ENCODE assay signal across 8 cellular contexts in the genomic region with DNA sequence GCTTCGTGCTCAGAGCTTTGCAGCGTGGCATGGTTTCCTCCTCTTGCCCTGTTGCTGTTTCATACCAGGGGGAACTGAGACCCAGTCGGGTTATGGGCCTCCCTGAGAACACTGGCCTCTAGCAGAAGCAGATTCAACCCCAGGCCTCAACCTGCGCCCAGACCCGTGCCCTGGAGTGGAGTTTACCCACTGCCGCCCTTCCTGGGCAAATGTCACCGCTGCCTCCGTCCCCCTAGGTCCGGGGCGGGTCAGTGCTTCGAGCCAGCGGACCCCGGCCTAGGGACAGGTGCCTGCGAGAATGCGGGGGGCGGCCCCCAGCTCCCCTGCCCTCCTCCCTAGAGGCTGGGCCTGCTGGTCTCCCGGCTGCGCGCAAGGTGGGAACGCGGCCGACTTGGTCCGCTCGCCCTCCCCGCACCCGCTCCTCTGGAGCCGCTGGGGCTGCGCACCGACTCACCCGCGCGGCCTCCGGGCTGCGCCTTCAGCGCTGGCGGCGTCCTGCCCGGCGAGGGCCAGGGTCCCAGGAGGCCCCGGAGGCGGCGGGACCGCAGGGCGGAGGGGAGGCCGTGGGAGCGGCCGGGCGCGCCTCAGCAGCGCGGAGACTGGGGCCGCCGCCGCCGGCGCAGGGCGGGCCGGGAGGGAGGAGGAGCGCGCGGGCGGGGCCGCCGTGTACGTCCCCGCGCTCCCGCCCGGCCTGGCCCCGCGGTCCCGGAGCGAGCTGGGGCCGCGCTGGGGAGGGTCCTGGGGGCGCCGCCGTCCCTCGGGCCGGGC. TPM values are rescaled to one million over a fixed set of nuclear protein-coding genes. Genes with fewer than 3 reads are reported as not detected.
DNase-seq lines count a peak whose midpoint lies in the region; ATAC-seq, FAIRE-seq and TF ChIP-seq lines count a peak whose summit lies in the region.

A gene with protein sequence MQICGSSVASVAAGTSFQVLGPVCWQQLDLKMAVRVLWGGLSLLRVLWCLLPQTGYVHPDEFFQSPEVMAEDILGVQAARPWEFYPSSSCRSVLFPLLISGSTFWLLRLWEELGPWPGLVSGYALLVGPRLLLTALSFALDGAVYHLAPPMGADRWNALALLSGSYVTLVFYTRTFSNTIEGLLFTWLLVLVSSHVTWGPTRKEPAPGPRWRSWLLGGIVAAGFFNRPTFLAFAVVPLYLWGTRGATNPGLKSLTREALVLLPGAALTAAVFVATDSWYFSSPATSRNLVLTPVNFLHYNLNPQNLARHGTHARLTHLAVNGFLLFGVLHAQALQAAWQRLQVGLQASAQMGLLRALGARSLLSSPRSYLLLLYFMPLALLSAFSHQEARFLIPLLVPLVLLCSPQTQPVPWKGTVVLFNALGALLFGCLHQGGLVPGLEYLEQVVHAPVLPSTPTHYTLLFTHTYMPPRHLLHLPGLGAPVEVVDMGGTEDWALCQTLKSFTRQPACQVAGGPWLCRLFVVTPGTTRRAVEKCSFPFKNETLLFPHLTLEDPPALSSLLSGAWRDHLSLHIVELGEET (minus strand): TSS at position 601 of the 768 bp plus-strand sequence. CDS start 16,802 bp downstream, outside the sequence.

- no peaks in the 10 kb centered on the region for H3K36me3 ChIP-seq in pancreas

- no peak for FAIRE-seq in A549 (lab: Jason Lieb, UNC)
- FAIRE-seq in GM12892 (lab: Jason Lieb, UNC): peak; percentile 73
- FAIRE-seq in pancreas (lab: Jason Lieb, UNC): no peak

- peak within 1 kb of the TSS; percentile 83 for H3K4me3 Mint-ChIP-seq in activated T-helper 1 cell treated with anti-CD3 and anti-CD28 coated beads, Interleukin-12 subunit alpha, Interleukin-12 subunit beta, Interleukin-2, Interleukin-4 antibody, amounts not matched to agents 30 ng/mL and 10 ng/mL and 1 ng/mL, durations not matched to agents 14 hours and 24 hours and 36 hours

- H3K9me3 ChIP-seq in A549: no peaks in the 10 kb centered on the region; the same call in 2 of the 3 replicates
- no peaks in the 10 kb centered on the region for H3K9me3 ChIP-seq in pancreas

- TF ChIP-seq CTCF in A549 (IDR thresholded peaks at IDR 0.05): no peak
- no peak for TF ChIP-seq CTCF in pancreas (IDR thresholded peaks at IDR 0.05)

- peaks cover 17% of the 10 kb centered on the region for H3K4me1 Mint-ChIP-seq in activated T-helper 1 cell treated with anti-CD3 and anti-CD28 coated beads, Interleukin-12 subunit alpha, Interleukin-12 subunit beta, Interleukin-2, Interleukin-4 antibody, amounts not matched to agents 30 ng/mL and 10 ng/mL and 1 ng/mL, durations not matched to agents 14 hours and 24 hours and 36 hours (ENCODE audit: low read depth)

- CTCF ChIA-PET in A549 (lab: Yijun Ruan, JAX): interaction anchor here (1.1 to 1.2 kb wide), 2 partner anchors 26 to 439 kb away, joined by 3 read pairs; a partner anchor contains a TSS

- no peaks in the 10 kb centered on the region for H3K4me1 ChIP-seq in A549
- H3K4me1 ChIP-seq in pancreas: peaks cover 0 to 4% (median 0%) of the 10 kb centered on the region in 3 donors

- intact Hi-C loops in activated T-helper 1 cell treated with anti-CD3 and anti-CD28 coated beads, Interleukin-12 subunit alpha, Interleukin-12 subunit beta, Interleukin-2, Interleukin-4 antibody, amounts not matched to agents 30 ng/mL and 10 ng/mL and 1 ng/mL, durations not matched to agents 14 hours and 24 hours and 36 hours (cut with micrococcal nuclease): loop anchor here (2.0 kb wide), 2 partner anchors 60 to 432 kb away; a partner anchor contains a TSS
- intact Hi-C loops in pancreas (cut with DNase I): loop anchor here in 1 of 3 donors (5.0 kb wide), 1 partner anchor 131 kb away; no protein-coding TSS in a partner anchor

- peak within 1 kb of the TSS; percentile 78 for H3K27ac Mint-ChIP-seq in activated T-helper 1 cell treated with anti-CD3 and anti-CD28 coated beads, Interleukin-12 subunit alpha, Interleukin-12 subunit beta, Interleukin-2, Interleukin-4 antibody, amounts not matched to agents 30 ng/mL and 10 ng/mL and 1 ng/mL, durations not matched to agents 14 hours and 24 hours and 36 hours

- ATAC-seq in A549 (peak; percentile 71 to 75), HG02759 (IDR thresholded peaks at IDR 0.05; ENCODE audit: unreplicated experiment) (peak; percentile 68), pancreas (peak; percentile 79 to 84 (median 82))

- H3K4me3 ChIP-seq in A549 (peak within 1 kb of the TSS; percentile 93), pancreas (peak within 1 kb of the TSS; percentile 69 to 91 (median 86))

- POLR2A ChIA-PET in A549 (lab: Yijun Ruan, JAX): no interaction called here

- peak within 1 kb of the TSS; percentile 91 for H3K4me2 ChIP-seq in A549

- no peaks in the 10 kb centered on the region for H3K9me3 Mint-ChIP-seq in activated T-helper 1 cell treated with anti-CD3 and anti-CD28 coated beads, Interleukin-12 subunit alpha, Interleukin-12 subunit beta, Interleukin-2, Interleukin-4 antibody, amounts not matched to agents 30 ng/mL and 10 ng/mL and 1 ng/mL, durations not matched to agents 14 hours and 24 hours and 36 hours

- no peaks in the 10 kb centered on the region for H3K27me3 ChIP-seq in pancreas

- TF ChIP-seq EP300 in A549 (IDR thresholded peaks at IDR 0.05): no peak

- H3K36me3 Mint-ChIP-seq in activated T-helper 1 cell treated with anti-CD3 and anti-CD28 coated beads, Interleukin-12 subunit alpha, Interleukin-12 subunit beta, Interleukin-2, Interleukin-4 antibody, amounts not matched to agents 30 ng/mL and 10 ng/mL and 1 ng/mL, durations not matched to agents 14 hours and 24 hours and 36 hours (ENCODE audit: low read depth): peaks cover 10% of the 10 kb centered on the region

- TF ChIP-seq RAD21 in A549 (conservative IDR thresholded peaks at IDR 0.05 in 1 of 2, IDR thresholded peaks at IDR 0.05 in 1 of 2): no peak

- DNase-seq in A549 (ENCODE audit: low read depth in 1 of 2, low spot score in 1 of 2) (no peak), GM12892 (ENCODE audit: insufficient read length) (peak; percentile 63), NCI-H2196 treated with DMSO at 0.1 percent for 48 hours (lab: John Stamatoyannopoulos, UW; ENCODE audit: unreplicated experiment) (peak; percentile 35), glomerular visceral epithelial cell (ENCODE audit: extremely low spot score) (peak; percentile 36), pancreas (peak; percentile 27 to 81 (median 40)), foreskin melanocyte (no peak)
- DNase-seq in activated T-helper 1 cell treated with anti-CD3 and anti-CD28 coated beads, Interleukin-12 subunit alpha, Interleukin-12 subunit beta, Interleukin-2, Interleukin-4 antibody, amounts not matched to agents 30 ng/mL and 10 ng/mL and 1 ng/mL, durations not matched to agents 14 hours and 24 hours and 36 hours (ENCODE audit: low spot score): peak; percentile 48

- 100% methylated on average over 2 of the region's 80 CpGs for WGBS in A549 (ENCODE audit: missing lambda C conversion rate)
- 1 to 5% methylated on average over 39 to 80 of the region's 80 CpGs for WGBS in pancreas, 2 donors

- peak within 1 kb of the TSS; percentile 80 to 97 for H3K27ac ChIP-seq in A549
- H3K27ac ChIP-seq in pancreas: peak within 1 kb of the TSS in 2 of 4 donors; percentile 33 to 57

- peaks cover 11% of the 10 kb centered on the region for H3K27me3 Mint-ChIP-seq in activated T-helper 1 cell treated with anti-CD3 and anti-CD28 coated beads, Interleukin-12 subunit alpha, Interleukin-12 subunit beta, Interleukin-2, Interleukin-4 antibody, amounts not matched to agents 30 ng/mL and 10 ng/mL and 1 ng/mL, durations not matched to agents 14 hours and 24 hours and 36 hours (ENCODE audit: insufficient read depth)

- peak; percentile 26; the same call in 1 of the 2 replicates for TF ChIP-seq POLR2A in A549 (IDR thresholded peaks at IDR 0.05; ENCODE audit: low read length)
- peak; percentile 46; the same call in 1 of the 2 replicates for TF ChIP-seq POLR2A in GM12892 (IDR thresholded peaks at IDR 0.05; ENCODE audit: low read depth, low read length)

TF ChIP-seq in A549, 52 proteins besides CTCF, POLR2A, EP300 and RAD21:
- TF ChIP-seq, protein P1, sequence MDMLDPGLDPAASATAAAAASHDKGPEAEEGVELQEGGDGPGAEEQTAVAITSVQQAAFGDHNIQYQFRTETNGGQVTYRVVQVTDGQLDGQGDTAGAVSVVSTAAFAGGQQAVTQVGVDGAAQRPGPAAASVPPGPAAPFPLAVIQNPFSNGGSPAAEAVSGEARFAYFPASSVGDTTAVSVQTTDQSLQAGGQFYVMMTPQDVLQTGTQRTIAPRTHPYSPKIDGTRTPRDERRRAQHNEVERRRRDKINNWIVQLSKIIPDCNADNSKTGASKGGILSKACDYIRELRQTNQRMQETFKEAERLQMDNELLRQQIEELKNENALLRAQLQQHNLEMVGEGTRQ (IDR thresholded peaks at IDR 0.05): no peak
- TF ChIP-seq RNF2 (IDR thresholded peaks at IDR 0.05; ENCODE audit: borderline replicate concordance, low read depth) (0 out of 2 replicates have a peak, but pooled peaks have one; percentile 40), MYC (IDR thresholded peaks at IDR 0.05; ENCODE audit: borderline replicate concordance, low read length) (no peak)
TF ChIP-seq in A549: peak in this region for 1.

RNA-seq across cellular contexts. Expression of the gene that starts here (rescaled TPM):
- polyA plus RNA-seq in A549 (2011; rRNA removed): 1.4 and 1.9 TPM in 2 replicates
- polyA plus RNA-seq in A549 (2012; cell fraction: cytosol; rRNA removed): 0.85 and 1.3 TPM in 2 replicates
- polyA plus RNA-seq in A549 (2012; cell fraction: nucleus; rRNA removed): 2.5 and 3.6 TPM in 2 replicates
- 1.3 to 1.9 TPM (median 1.8 TPM) in 3 replicates for polyA plus RNA-seq in A549 (2017; fragmentation: RNase III; extraction: RNeasy Plus Mini Kit Qiagen cat#74134 plus additional on column Dnase treatment)
- polyA minus RNA-seq in A549 (2011; rRNA and poly(A)+ RNA removed): 0.79 and 1.9 TPM in 2 replicates
- polyA plus RNA-seq in GM12892 (2012; ENCODE audit: missing spikeins): 3.3 TPM
- 1.2 and 1.7 TPM in 2 replicates for total RNA-seq in activated T-helper 1 cell treated with anti-CD3 and anti-CD28 coated beads, Interleukin-12 subunit alpha, Interleukin-12 subunit beta, Interleukin-2, Interleukin-4 antibody, amounts not matched to agents 30 ng/mL and 10 ng/mL and 1 ng/mL, durations not matched to agents 14 hours and 24 hours and 36 hours
- 1 to 10 TPM; 1.3 to 2.5 (median 1.8) TPM for total RNA-seq in pancreas
- polyA plus RNA-seq in pancreas: 1 to 10 TPM; 2.5 to 3.8 TPM

Comparison
In these comparisons a context has a peak if more than half of its experiments do, and no peak if none do; other contexts are left out.
1. DNase-seq: peak in GM12892 (single experiment), NCI-H2196 treated with DMSO at 0.1 percent for 48 hours (single experiment), activated T-helper 1 cell treated with anti-CD3 and anti-CD28 coated beads, Interleukin-12 subunit alpha, Interleukin-12 subunit beta, Interleukin-2, Interleukin-4 antibody, amounts not matched to agents 30 ng/mL and 10 ng/mL and 1 ng/mL, durations not matched to agents 14 hours and 24 hours and 36 hours (single experiment), glomerular visceral epithelial cell (single experiment) and pancreas (6 of 6); none in A549 (0 of 2) and foreskin melanocyte (single experiment).
2. Peak in every context shown above with its lines, with median percentiles within 50 percentile points of each other: ATAC-seq.